10 cellular contexts compared by ENCODE assay signal in genomic region chr7:65731129-65731528, GRCh38.
DNase-seq lines count a peak whose midpoint lies in the region; ATAC-seq, FAIRE-seq and TF ChIP-seq lines count a peak whose summit lies in the region.
"Had no signal": no experiment of that assay in that cellular context is flagged by ENCODE, and none has a peak within 500 bp of the region (broad histone marks: within the 10 kb centered on the region; RNA-seq: fewer than 3 reads in every experiment).

No MANE protein-coding gene starts in this region.

- H3K4me1 ChIP-seq in transverse colon, result peaks cover 0 to 12% (median 0%) of the 10 kb centered on the region in 4 donors

- H3K4me3 Mint-ChIP-seq in activated naive CD4-positive, alpha-beta T cell treated with anti-CD3 and anti-CD28 coated beads, Interleukin-2, amount 50 U/mL, for 24 hours, result peak overlapping the region; percentile 81
- H3K4me3 Mint-ChIP-seq in mesothelial cell of epicardium, result peak overlapping the region; percentile 70
- H3K4me3 Mint-ChIP-seq: dendritic cell treated with granulocyte-macrophage colony-stimulating factor and Interleukin-4, amounts not matched to agents 40 ng/mL and 50 ng/mL, for 4 days had no signal

- WGBS in transverse colon (ENCODE audit: low coverage in 1 of 2), 2 donors, result 35 to 62% methylated on average over 5 to 7 of the region's 7 CpGs

- no peaks in the 10 kb centered on the region for H3K9me3 ChIP-seq in transverse colon

- no peaks in the 10 kb centered on the region for H3K36me3 ChIP-seq in bronchial epithelial cell (ENCODE audit: control insufficient read depth, insufficient read depth, low read length)
- H3K36me3 ChIP-seq in transverse colon, result no peaks in the 10 kb centered on the region

- peak overlapping the region; percentile 37 for H3K4me3 ChIP-seq in bronchial epithelial cell (ENCODE audit: low read depth, low read length)
- peak overlapping the region in 3 of 4 donors; percentile 27 to 56 (median 31) for H3K4me3 ChIP-seq in transverse colon

- FAIRE-seq in bronchial epithelial cell (lab: Jason Lieb, UNC), result no peak

- H3K27ac Mint-ChIP-seq in activated naive CD4-positive, alpha-beta T cell treated with anti-CD3 and anti-CD28 coated beads, Interleukin-2, amount 50 U/mL, for 24 hours, result no peak overlapping the region
- no peak overlapping the region for H3K27ac Mint-ChIP-seq in mesothelial cell of epicardium
- H3K27ac Mint-ChIP-seq: dendritic cell treated with granulocyte-macrophage colony-stimulating factor and Interleukin-4, amounts not matched to agents 40 ng/mL and 50 ng/mL, for 4 days had no signal

- peak overlapping the region; percentile 44 to 58 (median 54) for H3K27ac ChIP-seq in transverse colon

- in situ Hi-C loops in transverse colon (cut with MboI; ENCODE audit: low pct_ligation_motif_present in 1 of 4, low pct_unique_long_range_greater_than_20kb in 1 of 4, low sequenced_read_pairs in 3 of 4), result loop anchor here in 2 of 4 donors (25.0 kb wide), 2 partner anchors 231 to 256 kb away; partner anchors contain the start of gene GUSB (in 1 of the 2)

- H3K4me1 Mint-ChIP-seq in activated naive CD4-positive, alpha-beta T cell treated with anti-CD3 and anti-CD28 coated beads, Interleukin-2, amount 50 U/mL, for 24 hours, result peaks cover 4% of the 10 kb centered on the region
- H3K4me1 Mint-ChIP-seq in mesothelial cell of epicardium, result peaks cover 4% of the 10 kb centered on the region

- H3K9me3 Mint-ChIP-seq in activated naive CD4-positive, alpha-beta T cell treated with anti-CD3 and anti-CD28 coated beads, Interleukin-2, amount 50 U/mL, for 24 hours, result no peaks in the 10 kb centered on the region
- no peaks in the 10 kb centered on the region for H3K9me3 Mint-ChIP-seq in mesothelial cell of epicardium
- H3K9me3 Mint-ChIP-seq: dendritic cell treated with granulocyte-macrophage colony-stimulating factor and Interleukin-4, amounts not matched to agents 40 ng/mL and 50 ng/mL, for 4 days had no signal

- DNase-seq in activated naive CD4-positive, alpha-beta T cell (lab: John Stamatoyannopoulos, UW), result no peak
- DNase-seq in bronchial epithelial cell (ENCODE audit: low read depth), result no peak
- DNase-seq in mesothelial cell of epicardium (ENCODE audit: low spot score in 2 of 2, unreplicated experiment in 2 of 2), result no peak
- no peak for DNase-seq in transverse colon
- DNase-seq in COLO668 (lab: John Stamatoyannopoulos, UW; ENCODE audit: unreplicated experiment), result no peak
- DNase-seq in NCI-H446 (lab: John Stamatoyannopoulos, UW), result no peak
- DNase-seq: GDM1 had no signal

- H3K27me3 ChIP-seq in bronchial epithelial cell (ENCODE audit: control insufficient read depth, insufficient read depth, low read length) (no peaks in the 10 kb centered on the region), transverse colon (no peaks in the 10 kb centered on the region)

- ATAC-seq in HG03097 (IDR thresholded peaks at IDR 0.05; ENCODE audit: low FRiP score, unreplicated experiment), result no peak

- no peak for TF ChIP-seq EP300 in transverse colon (IDR thresholded peaks at IDR 0.05; ENCODE audit: low read depth)

- TF ChIP-seq POLR2A in transverse colon (IDR thresholded peaks at IDR 0.05), result no peak

- TF ChIP-seq CTCF in bronchial epithelial cell (IDR thresholded peaks at IDR 0.05; ENCODE audit: insufficient read depth, low read length, severe bottlenecking), result no peak
- no peak for TF ChIP-seq CTCF in mesothelial cell of epicardium (IDR thresholded peaks at IDR 0.05; ENCODE audit: unreplicated experiment)
- TF ChIP-seq CTCF in transverse colon (IDR thresholded peaks at IDR 0.05), result no peak

- no peaks in the 10 kb centered on the region for H3K36me3 Mint-ChIP-seq in activated naive CD4-positive, alpha-beta T cell treated with anti-CD3 and anti-CD28 coated beads, Interleukin-2, amount 50 U/mL, for 24 hours
- peaks cover 2% of the 10 kb centered on the region for H3K36me3 Mint-ChIP-seq in mesothelial cell of epicardium

- H3K27me3 Mint-ChIP-seq in activated naive CD4-positive, alpha-beta T cell treated with anti-CD3 and anti-CD28 coated beads, Interleukin-2, amount 50 U/mL, for 24 hours, result no peaks in the 10 kb centered on the region
- no peaks in the 10 kb centered on the region for H3K27me3 Mint-ChIP-seq in mesothelial cell of epicardium (ENCODE audit: low read depth)

- intact Hi-C loops in transverse colon (cut with DNase I; ENCODE audit: low total_unique reads), result no loop called here
